14 cellular contexts compared by ENCODE assay signal in the genomic region with DNA sequence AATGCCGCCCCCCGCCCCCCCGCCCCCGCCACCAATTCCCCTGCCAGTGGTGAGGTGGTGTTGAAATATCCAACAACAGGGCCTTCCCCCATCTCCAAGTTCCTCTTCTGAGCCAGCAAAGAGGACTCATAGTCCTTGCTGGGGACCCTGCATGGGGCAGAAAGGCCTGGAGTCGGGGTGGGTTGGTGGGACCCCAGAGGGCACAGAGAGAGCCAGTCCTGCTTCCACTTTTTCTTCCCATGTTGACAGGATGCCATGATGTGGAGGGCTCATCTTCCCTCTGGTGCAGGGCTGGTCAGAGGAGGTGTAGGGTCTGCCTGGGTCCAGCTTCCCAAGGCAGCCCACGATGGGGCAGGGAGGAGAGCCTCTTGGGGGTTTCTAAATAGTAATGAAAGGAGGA. TPM values are rescaled to one million over a fixed set of nuclear protein-coding genes. Genes with fewer than 3 reads are reported as not detected.
DNase-seq lines count a peak whose midpoint lies in the region; ATAC-seq and TF ChIP-seq lines count a peak whose summit lies in the region.
"Had no signal": no experiment of that assay in that cellular context is flagged by ENCODE, and none has a peak within 500 bp of the region (broad histone marks: within the 10 kb centered on the region; RNA-seq: fewer than 3 reads in every experiment).

No MANE protein-coding gene starts in this region.

- no peaks in the 10 kb centered on the region for H3K36me3 ChIP-seq in heart left ventricle
- H3K36me3 ChIP-seq in left ventricle myocardium inferior: no peaks in the 10 kb centered on the region
- no peaks in the 10 kb centered on the region for H3K36me3 ChIP-seq in SJSA1

- 62 to 78% (median 75%) methylated on average over 3 to 6 of the region's 6 CpGs for WGBS in heart left ventricle, 4 donors

- H3K9me3 ChIP-seq in heart left ventricle: peaks cover 0 to 26% (median 11%) of the 10 kb centered on the region in 12 donors
- peaks cover 23% of the 10 kb centered on the region for H3K9me3 ChIP-seq in left ventricle myocardium inferior (replicated peaks)
- no peaks in the 10 kb centered on the region; the same call in 1 of the 2 replicates for H3K9me3 ChIP-seq in SJSA1 (replicated peaks)

- intact Hi-C loops in heart left ventricle (cut with DNase I) (no loop called here), left ventricle myocardium inferior (cut with micrococcal nuclease) (no loop called here)

- no peak overlapping the region for H3K27ac Mint-ChIP-seq in type B pancreatic cell

- no peaks in the 10 kb centered on the region for H3K4me1 Mint-ChIP-seq in type B pancreatic cell (ENCODE audit: unreplicated experiment)

- peak; percentile 54 to 74 (median 73) for ATAC-seq in heart left ventricle
- peak; percentile 49 for ATAC-seq in left lobe of liver

- no peak overlapping the region for H3K4me3 ChIP-seq in heart left ventricle
- H3K4me3 ChIP-seq in left ventricle myocardium inferior: no peak overlapping the region
- no peak overlapping the region for H3K4me3 ChIP-seq in SJSA1

- no peak for TF ChIP-seq POLR2A in heart left ventricle (IDR thresholded peaks at IDR 0.05)

- no peaks in the 10 kb centered on the region for H3K36me3 Mint-ChIP-seq in type B pancreatic cell

- TF ChIP-seq CTCF in heart left ventricle (IDR thresholded peaks at IDR 0.05) (no peak), left ventricle myocardium inferior (IDR thresholded peaks at IDR 0.05; ENCODE audit: borderline replicate concordance) (no peak), type B pancreatic cell (conservative IDR thresholded peaks at IDR 0.05) (no peak)

- H3K27me3 ChIP-seq in heart left ventricle (peaks cover 0 to 24% (median 6%) of the 10 kb centered on the region in 9 donors), left ventricle myocardium inferior (ENCODE audit: low read depth) (peaks cover 51% of the 10 kb centered on the region), SJSA1 (replicated peaks) (no peaks in the 10 kb centered on the region)

- H3K4me3 Mint-ChIP-seq in type B pancreatic cell: no peak overlapping the region
- H3K4me3 Mint-ChIP-seq: activated T-cell treated with anti-CD3 and anti-CD28 coated beads, Interleukin-2, amount 50 U/mL, for 4 hours had no signal

- H3K27me3 Mint-ChIP-seq in type B pancreatic cell: peaks cover 21% of the 10 kb centered on the region

- H3K4me1 ChIP-seq in heart left ventricle (peaks cover 0 to 38% (median 0%) of the 10 kb centered on the region in 12 donors), left ventricle myocardium inferior (no peaks in the 10 kb centered on the region), SJSA1 (replicated peaks) (peaks cover 30% of the 10 kb centered on the region)

- H3K27ac ChIP-seq in heart left ventricle (peak overlapping the region in 2 of 12 donors; percentile 11 to 56), left ventricle myocardium inferior (replicated peaks) (no peak overlapping the region), SJSA1 (peak overlapping the region; percentile 45)

- no peaks in the 10 kb centered on the region for H3K9me3 Mint-ChIP-seq in type B pancreatic cell

- no peak for DNase-seq in heart left ventricle
- no peak for DNase-seq in left ventricle myocardium inferior
- DNase-seq in SJSA1 (ENCODE audit: low read depth in 1 of 2, low spot score in 2 of 2): no peak
- no peak for DNase-seq in left lobe of liver (ENCODE audit: low spot score)
- DNase-seq in type B pancreatic cell (ENCODE audit: extremely low spot score, unreplicated experiment): peak; percentile 51
- DNase-seq in NCI-H146 treated with DMSO at 0.1 percent for 48 hours (lab: John Stamatoyannopoulos, UW; ENCODE audit: unreplicated experiment): no peak
- DNase-seq in NCI-H1092 (lab: John Stamatoyannopoulos, UW): no peak
- DNase-seq in inferior parietal cortex (ENCODE audit: extremely low spot score): no peak
- DNase-seq: activated T-cell treated with anti-CD3 and anti-CD28 coated beads, Interleukin-2, amount 50 U/mL, for 4 hours; cortex of kidney; DND-41; NCI-H1436 treated with DMSO at 0.1 percent for 48 hours; NCI-H510A had no signal

RNA-seq across cellular contexts. Expression of gene PIK3R6, which starts 49.0 kb away (rescaled TPM):
- total RNA-seq in heart left ventricle (1 to 10 TPM in 6 of 9 donors, under 1 TPM in 3; 0.21 to 5.4 (median 1.1) TPM), left ventricle myocardium inferior (1.2 TPM), left lobe of liver (0.18 TPM), type B pancreatic cell (ENCODE audit: low replicate concordance) (not detected in 2 replicates)
- under 1 TPM; 0.69 to 0.76 TPM for polyA plus RNA-seq in heart left ventricle
- not detected in 2 replicates for total RNA-seq in SJSA1 (2014; rRNA removed; shearing (Covaris generic))
- total RNA-seq: IMR-90 had no signal
- polyA plus RNA-seq: IMR-90 had no signal

RNA-seq across cellular contexts. Expression of gene PIK3R5, which starts 49.0 kb away (rescaled TPM):
- 10 to 100 TPM in 1 of 9 donors, 1 to 10 TPM in 8; 1.5 to 21.6 (median 2.9) TPM for total RNA-seq in heart left ventricle
- 1 to 10 TPM; 1.4 to 1.9 TPM for polyA plus RNA-seq in heart left ventricle
- total RNA-seq in left ventricle myocardium inferior: 2.7 TPM
- not detected in 2 replicates for total RNA-seq in SJSA1 (2014; rRNA removed; shearing (Covaris generic))
- 3.3 TPM for total RNA-seq in left lobe of liver
- total RNA-seq in type B pancreatic cell (ENCODE audit: low replicate concordance): 0.29 TPM in 2 replicates
- total RNA-seq: IMR-90 had no signal
- polyA plus RNA-seq: IMR-90 had no signal
